Comparison of ENCODE assay signal across 5 cellular contexts in genomic region chr14:48127674-48128073, GRCh38.
"Had no signal": no experiment of that assay in that cellular context is flagged by ENCODE, and none has a peak within 500 bp of the region (broad histone marks: within the 10 kb centered on the region; RNA-seq: fewer than 3 reads in every experiment).

No MANE protein-coding gene starts in this region.

- DNase-seq: H7, HFFc6 had no signal

- H3K9me3 ChIP-seq: HAP-1 had no signal

- H3K27ac ChIP-seq: HL-60 had no signal

- H3K4me3 ChIP-seq: GM23338, HAP-1 had no signal

- H3K4me1 ChIP-seq: HAP-1 had no signal

- H3K4me2 ChIP-seq: GM23338 had no signal

- H2AFZ ChIP-seq: GM23338 had no signal

- H3K36me3 ChIP-seq: HAP-1 had no signal
